In genomic region chr17:75514299-75515228, GRCh38 we compare ENCODE assay signal across 8 cellular contexts. TPM values are rescaled to one million over a fixed set of nuclear protein-coding genes. Genes with fewer than 3 reads are reported as not detected.
DNase-seq lines count a peak whose midpoint lies in the region; ATAC-seq lines count a peak whose summit lies in the region.

No MANE protein-coding gene starts in this region.

- peaks cover 21% of the 10 kb centered on the region for H3K4me1 Mint-ChIP-seq in activated CD8-positive, alpha-beta memory T cell treated with anti-CD3 and anti-CD28 coated beads, Interleukin-2, amount 10 ng/mL, durations not matched to agents 7 days and 5 days

- peak; percentile 20 for DNase-seq in NCI-H748 (lab: John Stamatoyannopoulos, UW; ENCODE audit: unreplicated experiment)
- DNase-seq in NCI-H748 treated with DMSO at 0.1 percent for 48 hours (lab: John Stamatoyannopoulos, UW): no peak
- no peak for DNase-seq in activated CD8-positive, alpha-beta memory T cell treated with anti-CD3 and anti-CD28 coated beads, Interleukin-2, amount 10 ng/mL, durations not matched to agents 7 days and 5 days
- DNase-seq in Right ventricle myocardium superior: no peak
- DNase-seq in retina: peak; percentile 45
- no peak for DNase-seq in epidermal melanocyte (ENCODE audit: insufficient read length, low spot score)
- DNase-seq in activated naive CD4-positive, alpha-beta T cell treated with anti-CD3 and anti-CD28 coated beads, Interleukin-2, amount 50 U/mL, for 16 hours: no peak

- no peak overlapping the region for H3K27ac Mint-ChIP-seq in activated CD8-positive, alpha-beta memory T cell treated with anti-CD3 and anti-CD28 coated beads, Interleukin-2, amount 10 ng/mL, durations not matched to agents 7 days and 5 days

- H3K4me3 Mint-ChIP-seq in activated CD8-positive, alpha-beta memory T cell treated with anti-CD3 and anti-CD28 coated beads, Interleukin-2, amount 10 ng/mL, durations not matched to agents 7 days and 5 days: peak overlapping the region; percentile 28

- ATAC-seq in activated CD8-positive, alpha-beta memory T cell treated with anti-CD3 and anti-CD28 coated beads, Interleukin-2, amount 10 ng/mL, durations not matched to agents 7 days and 5 days: no peak
- ATAC-seq in Right ventricle myocardium superior (ENCODE audit: poor library complexity): peak; percentile 0
- ATAC-seq in GM19397 (IDR thresholded peaks at IDR 0.05; ENCODE audit: unreplicated experiment): no peak

- H3K36me3 Mint-ChIP-seq in activated CD8-positive, alpha-beta memory T cell treated with anti-CD3 and anti-CD28 coated beads, Interleukin-2, amount 10 ng/mL, durations not matched to agents 7 days and 5 days: peaks cover 8% of the 10 kb centered on the region

- H3K9me3 Mint-ChIP-seq in activated CD8-positive, alpha-beta memory T cell treated with anti-CD3 and anti-CD28 coated beads, Interleukin-2, amount 10 ng/mL, durations not matched to agents 7 days and 5 days (ENCODE audit: low read depth): no peaks in the 10 kb centered on the region

- intact Hi-C loops in Right ventricle myocardium superior (cut with DNase I): no loop called here

- H3K27me3 Mint-ChIP-seq in activated CD8-positive, alpha-beta memory T cell treated with anti-CD3 and anti-CD28 coated beads, Interleukin-2, amount 10 ng/mL, durations not matched to agents 7 days and 5 days: no peaks in the 10 kb centered on the region

- CTCF ChIA-PET in activated CD8-positive, alpha-beta memory T cell treated with anti-CD3 and anti-CD28 coated beads, Interleukin-2, amount 10 ng/mL, durations not matched to agents 7 days and 5 days (lab: Charles Lee): interaction anchor here (0.8 to 0.9 kb wide), 2 partner anchors 11 to 92 kb away, joined by 3 to 5 read pairs; no protein-coding TSS in a partner anchor

RNA-seq across cellular contexts. Expression of gene CASKIN2, which starts 0.8 kb away (rescaled TPM):
- total RNA-seq in activated CD8-positive, alpha-beta memory T cell treated with anti-CD3 and anti-CD28 coated beads, Interleukin-2, amount 10 ng/mL, durations not matched to agents 7 days and 5 days: 1 to 10 TPM; 2.3 to 4.5 TPM
- total RNA-seq in Right ventricle myocardium superior: 33.3 TPM

RNA-seq across cellular contexts. Expression of gene TSEN54, which starts 1.8 kb away (rescaled TPM):
- total RNA-seq in activated CD8-positive, alpha-beta memory T cell treated with anti-CD3 and anti-CD28 coated beads, Interleukin-2, amount 10 ng/mL, durations not matched to agents 7 days and 5 days: 10 to 100 TPM; 92.0 to 97.7 TPM
- 5.6 TPM for total RNA-seq in Right ventricle myocardium superior

RNA-seq across cellular contexts. Expression of gene LLGL2, which starts 10.9 kb away (rescaled TPM):
- total RNA-seq in activated CD8-positive, alpha-beta memory T cell treated with anti-CD3 and anti-CD28 coated beads, Interleukin-2, amount 10 ng/mL, durations not matched to agents 7 days and 5 days: 10 to 100 TPM; 15.7 to 30.5 TPM
- total RNA-seq in Right ventricle myocardium superior: 3.6 TPM

RNA-seq across cellular contexts. Expression of gene TMEM94, which starts 58.1 kb away (rescaled TPM):
- 100 to 1,000 TPM in 1 of 2 experiments, 10 to 100 TPM in 1; 83.7 to 106 TPM for total RNA-seq in activated CD8-positive, alpha-beta memory T cell treated with anti-CD3 and anti-CD28 coated beads, Interleukin-2, amount 10 ng/mL, durations not matched to agents 7 days and 5 days
- total RNA-seq in Right ventricle myocardium superior: 38.0 TPM

Comparison
In these comparisons a context has a peak if more than half of its experiments do, and no peak if none do; other contexts are left out.
1. DNase-seq: peak in NCI-H748 (single experiment) and retina (single experiment); none in NCI-H748 treated with DMSO at 0.1 percent for 48 hours (single experiment), activated CD8-positive, alpha-beta memory T cell treated with anti-CD3 and anti-CD28 coated beads, Interleukin-2, amount 10 ng/mL, durations not matched to agents 7 days and 5 days (single experiment), Right ventricle myocardium superior (single experiment), epidermal melanocyte (single experiment) and activated naive CD4-positive, alpha-beta T cell treated with anti-CD3 and anti-CD28 coated beads, Interleukin-2, amount 50 U/mL, for 16 hours (single experiment).
2. RNA of gene TSEN54, which starts 1.8 kb away (total RNA-seq): 92.0 to 97.7 TPM in activated CD8-positive, alpha-beta memory T cell treated with anti-CD3 and anti-CD28 coated beads, Interleukin-2, amount 10 ng/mL, durations not matched to agents 7 days and 5 days; 5.6 TPM in Right ventricle myocardium superior (single experiment); every median in the first group is over 10 times any median in the second.